ENCODE assay signal across 23 cellular contexts in genomic region chr10:24307696-24308476, GRCh38.
A peak's percentile ranks its signal among the peaks of the same experiment; 100 is the strongest.
DNase-seq lines count a peak whose midpoint lies in the region; ATAC-seq and TF ChIP-seq lines count a peak whose summit lies in the region.
"Had no signal": no experiment of that assay in that cellular context is flagged by ENCODE, and none has a peak within 500 bp of the region (broad histone marks: within the 10 kb centered on the region; RNA-seq: fewer than 3 reads in every experiment).

No MANE protein-coding gene starts in this region.

- no peaks in the 10 kb centered on the region for H3K36me3 ChIP-seq in psoas muscle (ENCODE audit: insufficient read depth in 1 of 2, low read depth in 1 of 2)
- H3K36me3 ChIP-seq: BLaER1 treated with 17β-estradiol and CSF1 and Interleukin-3, amounts not matched to agents 10 nM and 100 nM; prostate gland; spleen had no signal

- H3K4me1 ChIP-seq in right cardiac atrium (ENCODE audit: control insufficient read depth, insufficient read depth, low read length) (peaks cover 9% of the 10 kb centered on the region), psoas muscle (peaks cover 54% of the 10 kb centered on the region)
- H3K4me1 ChIP-seq: A549; BLaER1 treated with 17β-estradiol and CSF1 and Interleukin-3, amounts not matched to agents 10 nM and 100 nM; prostate gland; spleen had no signal

- H3K27me3 ChIP-seq in right cardiac atrium (ENCODE audit: control insufficient read depth, insufficient read depth) (no peaks in the 10 kb centered on the region), psoas muscle (ENCODE audit: insufficient read depth in 3 of 3, low read length in 2 of 3) (no peaks in the 10 kb centered on the region)
- H3K27me3 ChIP-seq: BLaER1 treated with 17β-estradiol and CSF1 and Interleukin-3, amounts not matched to agents 10 nM and 100 nM; spleen had no signal

- in situ Hi-C loops in G401 (cut with HindIII; ENCODE audit: low sequenced_read_pairs) = no loop called here

- H3K9me3 ChIP-seq in right cardiac atrium (ENCODE audit: control insufficient read depth, low read length) = no peaks in the 10 kb centered on the region
- H3K9me3 ChIP-seq in psoas muscle = no peaks in the 10 kb centered on the region
- H3K9me3 ChIP-seq: A549, prostate gland, spleen had no signal

- intact Hi-C loops in right cardiac atrium (cut with DNase I) (no loop called here), psoas muscle (cut with DNase I) (loop anchor here in 1 of 2 donors (10.0 kb wide), 1 partner anchor 47 kb away; no protein-coding TSS in a partner anchor)

- ATAC-seq in right cardiac atrium (peak; percentile 61 to 73), psoas muscle (no peak)
- ATAC-seq: A549; PC-3; stimulated activated naive CD8-positive, alpha-beta T cell treated with anti-CD3 and anti-CD28 coated beads, Interleukin-15, amount 100 ng/mL, for 72 hours had no signal

- WGBS in right cardiac atrium = 55% methylated on average over 11 of the region's 11 CpGs
- WGBS in psoas muscle, 3 donors = 49 to 61% (median 59%) methylated on average over 11 of the region's 11 CpGs

- no peak for TF ChIP-seq CTCF in psoas muscle (IDR thresholded peaks at IDR 0.05)

- H3K4me3 ChIP-seq in right cardiac atrium (ENCODE audit: low read length) (no peak overlapping the region), psoas muscle (no peak overlapping the region)
- H3K4me3 ChIP-seq: A549; BLaER1 treated with 17β-estradiol and CSF1 and Interleukin-3, amounts not matched to agents 10 nM and 100 nM; prostate gland; spleen had no signal

- DNase-seq in G401 (ENCODE audit: low spot score) (peak; percentile 6), dermis microvascular lymphatic vessel endothelial cell (ENCODE audit: low read depth in 2 of 2) (peak; percentile 22), right cardiac atrium (peak in 2 of 3 donors; percentile 25 to 49), psoas muscle (no peak), NCI-H1694 (lab: John Stamatoyannopoulos, UW) (no peak), NCI-H1092 treated with DMSO at 0.1 percent for 48 hours (lab: John Stamatoyannopoulos, UW) (no peak), NCI-H526 treated with DMSO at 0.1 percent for 48 hours (lab: John Stamatoyannopoulos, UW) (no peak), germinal center (ENCODE audit: low spot score) (no peak)
- DNase-seq: activated B cell treated with CpG ODN at 0.5 μM for 24 hours; activated CD4-positive, alpha-beta memory T cell treated with anti-CD3 and anti-CD28 coated beads, Interleukin-2, amount 10 ng/mL, durations not matched to agents 7 days and 5 days; activated naive CD4-positive, alpha-beta T cell; activated T-cell treated with anti-CD3 and anti-CD28 coated beads, Interleukin-2, amount 50 U/mL, for 1 hour; amygdala; EL; H9; nephron progenitor cell; PC-3; spleen; stimulated activated CD4-positive, alpha-beta T cell treated with anti-CD3 and anti-CD28 coated beads, Interleukin-4, amount 100 ng/mL, for 4 hours; stimulated activated naive CD8-positive, alpha-beta T cell treated with anti-CD3 and anti-CD28 coated beads, Interleukin-15, amount 100 ng/mL, for 72 hours had no signal

- peak overlapping the region; percentile 95 for H3K27ac ChIP-seq in right cardiac atrium (ENCODE audit: low read length)
- H3K27ac ChIP-seq in psoas muscle = peak overlapping the region; percentile 77
- H3K27ac ChIP-seq: A549; BLaER1 treated with 17β-estradiol and CSF1 and Interleukin-3, amounts not matched to agents 10 nM and 100 nM; prostate gland had no signal

Comparison
In these comparisons a context has a peak if more than half of its experiments do, and no peak if none do; other contexts are left out.
1. DNase-seq: peak in G401 (single experiment), dermis microvascular lymphatic vessel endothelial cell (2 of 2) and right cardiac atrium (2 of 3); none in psoas muscle (0 of 2), NCI-H1694 (single experiment), NCI-H1092 treated with DMSO at 0.1 percent for 48 hours (single experiment), NCI-H526 treated with DMSO at 0.1 percent for 48 hours (single experiment) and germinal center (single experiment).
2. ATAC-seq: peak in right cardiac atrium (2 of 2); none in psoas muscle (0 of 4).